Comparison of ENCODE assay signal across 24 cellular contexts in genomic region chr3:113684271-113684819, GRCh38.
"Had no signal": no experiment of that assay in that cellular context is flagged by ENCODE, and none has a peak within 500 bp of the region (broad histone marks: within the 10 kb centered on the region; RNA-seq: fewer than 3 reads in every experiment).

No MANE protein-coding gene starts in this region.

- H3K36me3 ChIP-seq: cardiac muscle cell, gastrocnemius medialis, uterus had no signal

- H3K4me1 ChIP-seq: esophagus squamous epithelium, uterus had no signal

- H3K4me3 ChIP-seq: body of pancreas, cardiac muscle cell, esophagus squamous epithelium, gastrocnemius medialis, sigmoid colon, smooth muscle cell, uterus had no signal

- H3K27ac ChIP-seq: body of pancreas, cardiac muscle cell, esophagus squamous epithelium, sigmoid colon, uterus had no signal

- H3K27me3 ChIP-seq: body of pancreas, cardiac muscle cell, esophagus squamous epithelium, gastrocnemius medialis, sigmoid colon, uterus had no signal

- ATAC-seq: activated CD8-positive, alpha-beta memory T cell treated with anti-CD3 and anti-CD28 coated beads, Interleukin-2, amount 10 ng/mL, durations not matched to agents 7 days and 5 days; activated CD8-positive, alpha-beta T cell treated with anti-CD3 and anti-CD28 coated beads for 36 hours; body of pancreas; left cardiac atrium; natural killer cell; stimulated activated naive B cell treated with anti-CD40 and anti-IgM and Interleukin-4, amounts not matched to agents 10 μg/mL and 1 μg/mL and 100 μg/mL, for 72 hours had no signal

- DNase-seq: activated CD4-positive, alpha-beta T cell treated with anti-CD3 and anti-CD28 coated beads, Interleukin-2, amount 10 ng/mL, durations not matched to agents 7 days and 5 days; activated CD8-positive, alpha-beta memory T cell treated with anti-CD3 and anti-CD28 coated beads, Interleukin-2, amount 10 ng/mL, durations not matched to agents 7 days and 5 days; activated CD8-positive, alpha-beta T cell treated with anti-CD3 and anti-CD28 coated beads for 36 hours; activated effector memory CD4-positive, alpha-beta T cell treated with anti-CD3 and anti-CD28 coated beads, Interleukin-2, amount 50 U/mL, for 16 hours; activated naive CD4-positive, alpha-beta T cell treated with anti-CD3 and anti-CD28 coated beads, Interleukin-2, amount 10 ng/mL, durations not matched to agents 7 days and 5 days; activated T-cell treated with anti-CD3 and anti-CD28 coated beads for 4 hours; anterior cingulate cortex; body of pancreas; cortex of kidney; endodermal cell; esophagus squamous epithelium; head of caudate nucleus; islet precursor cell; left cardiac atrium; midbrain; natural killer cell; sigmoid colon; stimulated activated CD4-positive, alpha-beta T cell treated with anti-CD3 and anti-CD28 coated beads, Interleukin-2, amount 100 ng/mL, for 48 hours; stimulated activated CD8-positive, alpha-beta memory T cell treated with anti-CD3 and anti-CD28 coated beads, Interleukin-4, amount 100 ng/mL, for 48 hours; stimulated activated naive B cell treated with anti-CD40 and anti-IgM and Interleukin-4, amounts not matched to agents 10 μg/mL and 1 μg/mL and 100 μg/mL, for 72 hours; uterus had no signal

- H3K9me3 ChIP-seq: body of pancreas, gastrocnemius medialis, sigmoid colon, uterus had no signal
